ENCODE assay signal across 12 cellular contexts in the genomic region with DNA sequence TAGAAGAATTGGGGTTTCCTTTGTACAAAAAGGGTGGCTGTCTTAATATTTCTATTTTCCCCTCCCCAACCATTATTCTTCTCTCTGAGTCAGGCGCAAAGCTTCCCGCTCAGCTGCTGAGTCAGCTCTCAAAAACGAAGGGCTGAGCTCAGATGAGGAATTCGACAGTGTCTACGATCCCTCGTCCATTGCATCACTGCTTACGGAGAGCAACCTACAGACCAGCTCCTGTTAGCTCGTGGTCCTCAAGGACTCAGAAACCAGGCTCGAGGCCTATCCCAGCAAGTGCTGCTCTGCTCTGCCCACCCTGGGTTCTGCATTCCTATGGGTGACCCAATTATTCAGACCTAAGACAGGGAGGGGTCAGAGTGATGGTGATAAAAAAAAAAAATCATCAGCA. TPM values are rescaled to one million over a fixed set of nuclear protein-coding genes. Genes with fewer than 3 reads are reported as not detected.
DNase-seq lines count a peak whose midpoint lies in the region; ATAC-seq lines count a peak whose summit lies in the region.
"Had no signal": no experiment of that assay in that cellular context is flagged by ENCODE, and none has a peak within 500 bp of the region (broad histone marks: within the 10 kb centered on the region; RNA-seq: fewer than 3 reads in every experiment).

No MANE protein-coding gene starts in this region.

- intact Hi-C loops in posterior cingulate gyrus (cut with DNase I): loop anchor here (5.0 to 10.0 kb wide), 2 partner anchors 200 to 298 kb away; a partner anchor contains a TSS

- DNase-seq in GM04504 (ENCODE audit: low read depth): peak; percentile 78
- peak; percentile 87 for DNase-seq in RPMI7951 (ENCODE audit: low read depth)
- peak; percentile 95 for DNase-seq in renal cortical epithelial cell (ENCODE audit: low read depth)
- DNase-seq in NCI-H2029 treated with DMSO at 0.1 percent for 48 hours (lab: John Stamatoyannopoulos, UW): no peak
- DNase-seq in posterior cingulate gyrus: no peak
- no peak for DNase-seq in effector CD8-positive, alpha-beta T cell (lab: John Stamatoyannopoulos, UW)
- DNase-seq: activated CD4-positive, alpha-beta T cell treated with anti-CD3 and anti-CD28 coated beads for 48 hours; activated gamma-delta T cell treated with Interleukin-2 at 50 U/mL for 16 hours; DND-41; dorsolateral prefrontal cortex had no signal

- peak; percentile 49 for ATAC-seq in esophagus mucosa
- no peak for ATAC-seq in HG02840 (IDR thresholded peaks at IDR 0.05; ENCODE audit: low FRiP score, unreplicated experiment)

RNA-seq across cellular contexts. Expression of a gene that starts 3.0 kb away (rescaled TPM):
- total RNA-seq in RPMI7951 (2014; rRNA removed; shearing (Covaris generic)): 2.3 and 3.8 TPM in 2 replicates
- total RNA-seq in esophagus mucosa: 36.6 TPM
- total RNA-seq in renal cortical epithelial cell: 54.1 and 118 TPM in 2 replicates

RNA-seq across cellular contexts. Expression of a gene that starts 25.9 kb away (rescaled TPM):
- under 0.01 and 0.10 TPM in 2 replicates for total RNA-seq in RPMI7951 (2014; rRNA removed; shearing (Covaris generic))
- total RNA-seq in esophagus mucosa (9.3 TPM), renal cortical epithelial cell (6.6 and 13.2 TPM in 2 replicates)

Comparison
In these comparisons a context has a peak if more than half of its experiments do, and no peak if none do; other contexts are left out.
1. DNase-seq: peak in GM04504 (single experiment), RPMI7951 (single experiment) and renal cortical epithelial cell (single experiment); none in NCI-H2029 treated with DMSO at 0.1 percent for 48 hours (single experiment), posterior cingulate gyrus (0 of 10) and effector CD8-positive, alpha-beta T cell (single experiment).